ENCODE assay signal across 9 cellular contexts in the genomic region with DNA sequence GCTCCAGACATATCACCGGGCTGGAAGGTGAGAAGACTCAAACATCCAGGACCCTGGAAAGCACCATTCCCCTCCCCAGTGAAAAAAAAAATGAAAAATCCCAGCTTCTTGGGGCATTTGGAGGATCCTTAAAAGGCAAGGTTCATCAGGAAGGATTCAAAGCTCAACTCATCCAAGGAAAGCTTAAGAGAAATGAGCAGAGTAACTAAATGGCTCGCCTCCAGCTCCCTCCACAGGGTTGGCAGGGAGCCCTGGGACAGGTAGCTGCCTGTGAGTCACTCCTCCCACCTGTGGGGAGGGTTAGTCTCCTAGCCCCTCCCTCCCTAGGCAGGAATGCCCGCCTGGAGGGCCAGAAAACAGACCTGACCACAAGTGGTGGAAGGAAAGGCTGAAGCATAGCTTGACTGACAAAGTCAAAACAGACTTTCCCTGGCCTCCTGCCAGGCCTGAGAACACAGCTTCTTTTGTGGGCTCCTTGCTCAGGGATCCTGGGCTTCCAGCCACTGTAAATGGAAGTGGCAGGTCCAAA. TPM values are rescaled to one million over a fixed set of nuclear protein-coding genes. Genes with fewer than 3 reads are reported as not detected.
DNase-seq lines count a peak whose midpoint lies in the region; ATAC-seq and TF ChIP-seq lines count a peak whose summit lies in the region.
"Had no signal": no experiment of that assay in that cellular context is flagged by ENCODE, and none has a peak within 500 bp of the region (broad histone marks: within the 10 kb centered on the region; RNA-seq: fewer than 3 reads in every experiment).

No MANE protein-coding gene starts in this region.

- H3K36me3 ChIP-seq in SJCRH30 (no peaks in the 10 kb centered on the region), liver (ENCODE audit: control insufficient read depth in 4 of 4, insufficient read depth in 3 of 4, low read depth in 1 of 4, low read length in 3 of 4) (no peaks in the 10 kb centered on the region)

- no peak for TF ChIP-seq CTCF in liver (IDR thresholded peaks at IDR 0.05; ENCODE audit: low read depth, low read length, missing input control)

- H3K9me3 ChIP-seq in SJCRH30 (replicated peaks) (no peaks in the 10 kb centered on the region), liver (ENCODE audit: control insufficient read depth in 4 of 4, low read length in 3 of 4) (no peaks in the 10 kb centered on the region)

- H3K27ac Mint-ChIP-seq in stimulated activated effector memory CD8-positive, alpha-beta T cell treated with anti-CD3 and anti-CD28 coated beads, Interleukin-12 subunit alpha, Interleukin-12 subunit beta, amount 100 ng/mL, for 72 hours: peak overlapping the region; percentile 12

- H3K4me3 ChIP-seq in SJCRH30 (no peak overlapping the region), liver (ENCODE audit: low read depth in 1 of 3, low read length in 3 of 3) (no peak overlapping the region)

- ATAC-seq in HG02571 (IDR thresholded peaks at IDR 0.05; ENCODE audit: unreplicated experiment) (peak; percentile 33), GM19467 (IDR thresholded peaks at IDR 0.05; ENCODE audit: unreplicated experiment) (no peak), GM21619 (IDR thresholded peaks at IDR 0.05; ENCODE audit: unreplicated experiment) (no peak)
- peak; percentile 42 for ATAC-seq in stimulated activated effector memory CD8-positive, alpha-beta T cell treated with anti-CD3 and anti-CD28 coated beads, Interleukin-12 subunit alpha, Interleukin-12 subunit beta, amount 100 ng/mL, for 72 hours

- H3K9ac ChIP-seq in liver (ENCODE audit: low read depth in 1 of 2, low read length in 2 of 2): peak overlapping the region in 1 of 2 donors; percentile 32

- H3K4me3 Mint-ChIP-seq in stimulated activated effector memory CD8-positive, alpha-beta T cell treated with anti-CD3 and anti-CD28 coated beads, Interleukin-12 subunit alpha, Interleukin-12 subunit beta, amount 100 ng/mL, for 72 hours: no peak overlapping the region
- H3K4me3 Mint-ChIP-seq: central memory CD8-positive, alpha-beta T cell had no signal

- TF ChIP-seq RAD21 in liver (IDR thresholded peaks at IDR 0.05): peak in 1 of 2 donors; percentile 48

- peak overlapping the region; percentile 18 for H3K27ac ChIP-seq in SJCRH30
- H3K27ac ChIP-seq in liver (ENCODE audit: low read depth in 1 of 2, low read length in 2 of 2): peak overlapping the region; percentile 38 to 74

- no peaks in the 10 kb centered on the region for H3K36me3 Mint-ChIP-seq in stimulated activated effector memory CD8-positive, alpha-beta T cell treated with anti-CD3 and anti-CD28 coated beads, Interleukin-12 subunit alpha, Interleukin-12 subunit beta, amount 100 ng/mL, for 72 hours

- 41% methylated on average over 3 of the region's 3 CpGs for WGBS in liver

- H3K4me1 ChIP-seq in SJCRH30: peaks cover 66% of the 10 kb centered on the region
- H3K4me1 ChIP-seq in liver (ENCODE audit: control insufficient read depth in 4 of 4, insufficient read depth in 4 of 4, low read length in 3 of 4): peaks cover 25 to 53% (median 47%) of the 10 kb centered on the region in 4 donors

- no peaks in the 10 kb centered on the region for H3K9me3 Mint-ChIP-seq in stimulated activated effector memory CD8-positive, alpha-beta T cell treated with anti-CD3 and anti-CD28 coated beads, Interleukin-12 subunit alpha, Interleukin-12 subunit beta, amount 100 ng/mL, for 72 hours
- H3K9me3 Mint-ChIP-seq: central memory CD8-positive, alpha-beta T cell had no signal

- H3K4me1 Mint-ChIP-seq in stimulated activated effector memory CD8-positive, alpha-beta T cell treated with anti-CD3 and anti-CD28 coated beads, Interleukin-12 subunit alpha, Interleukin-12 subunit beta, amount 100 ng/mL, for 72 hours: peaks cover 55% of the 10 kb centered on the region

- H3K27me3 ChIP-seq in SJCRH30 (no peaks in the 10 kb centered on the region), liver (ENCODE audit: control insufficient read depth in 4 of 4, insufficient read depth in 4 of 4, low read length in 3 of 4) (no peaks in the 10 kb centered on the region)

- DNase-seq in Ammon's horn (ENCODE audit: low spot score): peak; percentile 93
- peak; percentile 93 to 97 for DNase-seq in SJCRH30
- DNase-seq in brain pericyte (ENCODE audit: low read depth, low spot score): peak; percentile 76
- DNase-seq in stimulated activated effector memory CD8-positive, alpha-beta T cell treated with anti-CD3 and anti-CD28 coated beads, Interleukin-12 subunit alpha, Interleukin-12 subunit beta, amount 100 ng/mL, for 72 hours (ENCODE audit: low spot score in 2 of 2): peak; percentile 14 to 53

TF ChIP-seq in liver, 16 proteins besides CTCF, POLR2A, EP300 and RAD21:
- TF ChIP-seq TAF1 (conservative IDR thresholded peaks at IDR 0.05): no peak
- peak; percentile 44 to 51 for TF ChIP-seq HNF4A (conservative IDR thresholded peaks at IDR 0.05)
- TF ChIP-seq SP1 (IDR thresholded peaks at IDR 0.05): peak; percentile 54
- peak; percentile 75 for TF ChIP-seq YY1 (IDR thresholded peaks at IDR 0.05)
- TF ChIP-seq, protein P1, sequence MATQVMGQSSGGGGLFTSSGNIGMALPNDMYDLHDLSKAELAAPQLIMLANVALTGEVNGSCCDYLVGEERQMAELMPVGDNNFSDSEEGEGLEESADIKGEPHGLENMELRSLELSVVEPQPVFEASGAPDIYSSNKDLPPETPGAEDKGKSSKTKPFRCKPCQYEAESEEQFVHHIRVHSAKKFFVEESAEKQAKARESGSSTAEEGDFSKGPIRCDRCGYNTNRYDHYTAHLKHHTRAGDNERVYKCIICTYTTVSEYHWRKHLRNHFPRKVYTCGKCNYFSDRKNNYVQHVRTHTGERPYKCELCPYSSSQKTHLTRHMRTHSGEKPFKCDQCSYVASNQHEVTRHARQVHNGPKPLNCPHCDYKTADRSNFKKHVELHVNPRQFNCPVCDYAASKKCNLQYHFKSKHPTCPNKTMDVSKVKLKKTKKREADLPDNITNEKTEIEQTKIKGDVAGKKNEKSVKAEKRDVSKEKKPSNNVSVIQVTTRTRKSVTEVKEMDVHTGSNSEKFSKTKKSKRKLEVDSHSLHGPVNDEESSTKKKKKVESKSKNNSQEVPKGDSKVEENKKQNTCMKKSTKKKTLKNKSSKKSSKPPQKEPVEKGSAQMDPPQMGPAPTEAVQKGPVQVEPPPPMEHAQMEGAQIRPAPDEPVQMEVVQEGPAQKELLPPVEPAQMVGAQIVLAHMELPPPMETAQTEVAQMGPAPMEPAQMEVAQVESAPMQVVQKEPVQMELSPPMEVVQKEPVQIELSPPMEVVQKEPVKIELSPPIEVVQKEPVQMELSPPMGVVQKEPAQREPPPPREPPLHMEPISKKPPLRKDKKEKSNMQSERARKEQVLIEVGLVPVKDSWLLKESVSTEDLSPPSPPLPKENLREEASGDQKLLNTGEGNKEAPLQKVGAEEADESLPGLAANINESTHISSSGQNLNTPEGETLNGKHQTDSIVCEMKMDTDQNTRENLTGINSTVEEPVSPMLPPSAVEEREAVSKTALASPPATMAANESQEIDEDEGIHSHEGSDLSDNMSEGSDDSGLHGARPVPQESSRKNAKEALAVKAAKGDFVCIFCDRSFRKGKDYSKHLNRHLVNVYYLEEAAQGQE (IDR thresholded peaks at IDR 0.05): peak; percentile 84
- TF ChIP-seq RXRA (IDR thresholded peaks at IDR 0.05): peak; percentile 35 to 41
- peak; percentile 91 to 96 for TF ChIP-seq JUND (IDR thresholded peaks at IDR 0.05)
- TF ChIP-seq, protein P2, sequence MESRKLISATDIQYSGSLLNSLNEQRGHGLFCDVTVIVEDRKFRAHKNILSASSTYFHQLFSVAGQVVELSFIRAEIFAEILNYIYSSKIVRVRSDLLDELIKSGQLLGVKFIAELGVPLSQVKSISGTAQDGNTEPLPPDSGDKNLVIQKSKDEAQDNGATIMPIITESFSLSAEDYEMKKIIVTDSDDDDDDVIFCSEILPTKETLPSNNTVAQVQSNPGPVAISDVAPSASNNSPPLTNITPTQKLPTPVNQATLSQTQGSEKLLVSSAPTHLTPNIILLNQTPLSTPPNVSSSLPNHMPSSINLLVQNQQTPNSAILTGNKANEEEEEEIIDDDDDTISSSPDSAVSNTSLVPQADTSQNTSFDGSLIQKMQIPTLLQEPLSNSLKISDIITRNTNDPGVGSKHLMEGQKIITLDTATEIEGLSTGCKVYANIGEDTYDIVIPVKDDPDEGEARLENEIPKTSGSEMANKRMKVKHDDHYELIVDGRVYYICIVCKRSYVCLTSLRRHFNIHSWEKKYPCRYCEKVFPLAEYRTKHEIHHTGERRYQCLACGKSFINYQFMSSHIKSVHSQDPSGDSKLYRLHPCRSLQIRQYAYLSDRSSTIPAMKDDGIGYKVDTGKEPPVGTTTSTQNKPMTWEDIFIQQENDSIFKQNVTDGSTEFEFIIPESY (IDR thresholded peaks at IDR 0.05): no peak

RNA-seq across cellular contexts. Expression of a gene that starts 0.7 kb away (rescaled TPM):
- 8.9 and 9.1 TPM in 2 replicates for total RNA-seq in SJCRH30 (2014; rRNA removed; shearing (Covaris generic))
- 1 to 10 TPM; 1.3 to 9.1 TPM for total RNA-seq in liver
- 1 to 10 TPM; 3.6 to 7.6 TPM for polyA plus RNA-seq in liver

RNA-seq across cellular contexts. Expression of a gene that starts 22.3 kb away (rescaled TPM):
- total RNA-seq in SJCRH30 (2014; rRNA removed; shearing (Covaris generic)): 1.3 and 1.8 TPM in 2 replicates
- 100 to 1,000 TPM in 1 of 2 donors, 1 to 10 TPM in 1; 9.6 to 185 TPM for total RNA-seq in liver
- 100 to 1,000 TPM; 146 to 347 TPM for polyA plus RNA-seq in liver

RNA-seq across cellular contexts. Expression of a gene that starts 51.7 kb away (rescaled TPM):
- total RNA-seq in SJCRH30 (2014; rRNA removed; shearing (Covaris generic)): not detected in 2 replicates
- total RNA-seq in liver: 100 to 1,000 TPM in 1 of 2 donors, under 1 TPM in 1; 0.09 to 226 TPM
- 100 to 1,000 TPM; 381 to 488 TPM for polyA plus RNA-seq in liver

Comparison
In these comparisons a context has a peak if more than half of its experiments do, and no peak if none do; other contexts are left out.
1. DNase-seq: peak in every context shown above with its lines; median percentile 95 in SJCRH30; 93 in Ammon's horn; 76 in brain pericyte; 34 in stimulated activated effector memory CD8-positive, alpha-beta T cell treated with anti-CD3 and anti-CD28 coated beads, Interleukin-12 subunit alpha, Interleukin-12 subunit beta, amount 100 ng/mL, for 72 hours.
2. ATAC-seq: peak in HG02571 (single experiment) and stimulated activated effector memory CD8-positive, alpha-beta T cell treated with anti-CD3 and anti-CD28 coated beads, Interleukin-12 subunit alpha, Interleukin-12 subunit beta, amount 100 ng/mL, for 72 hours (single experiment); none in GM19467 (single experiment) and GM21619 (single experiment).